21 cellular contexts compared by ENCODE assay signal in genomic region chr12:100703868-100704267, GRCh38.
DNase-seq lines count a peak whose midpoint lies in the region; ATAC-seq, FAIRE-seq and TF ChIP-seq lines count a peak whose summit lies in the region.
"Had no signal": no experiment of that assay in that cellular context is flagged by ENCODE, and none has a peak within 500 bp of the region (broad histone marks: within the 10 kb centered on the region; RNA-seq: fewer than 3 reads in every experiment).

No MANE protein-coding gene starts in this region.

- no peaks in the 10 kb centered on the region for H3K79me1 ChIP-seq in H1 (ENCODE audit: low read depth, low read length)

- CTCF ChIA-PET in HEK293 (lab: Yijun Ruan, JAX) (interaction anchor here (0.5 to 1.8 kb wide), 2 partner anchors 32 to 514 kb away, joined by 4 to 7 read pairs; no protein-coding TSS in a partner anchor), K562 (lab: Yijun Ruan, JAX; ENCODE audit: low intra/inter-chr PET ratio) (no interaction called here), H1 (lab: Charles Lee; ENCODE audit: partially characterized antibody) (interaction anchor here (5.1 kb wide), 1 partner anchor 31 kb away, joined by 29 read pairs; no protein-coding TSS in a partner anchor)

- H3K36me3 ChIP-seq in HEK293 (ENCODE audit: control insufficient read depth in 2 of 2, insufficient read depth in 1 of 2, low read length in 2 of 2), result no peaks in the 10 kb centered on the region
- H3K36me3 ChIP-seq in K562 (ENCODE audit: control insufficient read depth, insufficient read depth, low read length), result no peaks in the 10 kb centered on the region
- no peaks in the 10 kb centered on the region for H3K36me3 ChIP-seq in H1 (ENCODE audit: control insufficient read depth in 2 of 4, insufficient read depth in 4 of 4, low read length in 3 of 4)
- H3K36me3 ChIP-seq: BLaER1 treated with 17β-estradiol and CSF1 and Interleukin-3, amounts not matched to agents 10 nM and 100 nM had no signal

- H3K4me3 ChIP-seq in HEK293 (ENCODE audit: low read depth, low read length) (no peak overlapping the region), K562 (no peak overlapping the region), H1 (ENCODE audit: extremely low read depth in 1 of 4, insufficient read depth in 2 of 4, low read depth in 3 of 4, low read length in 4 of 4) (no peak overlapping the region)
- H3K4me3 ChIP-seq: A549; BLaER1 treated with 17β-estradiol and CSF1 and Interleukin-3, amounts not matched to agents 10 nM and 100 nM had no signal

- H3K56ac ChIP-seq in H1 (replicated peaks; ENCODE audit: insufficient read length, low read depth, low read length), result no peak overlapping the region

- TF ChIP-seq RAD21 in K562 (CRISPR knock-in tag; conservative IDR thresholded peaks at IDR 0.05 in 1 of 2, IDR thresholded peaks at IDR 0.05 in 1 of 2) (no peak), H1 (IDR thresholded peaks at IDR 0.05 in 1 of 2, conservative IDR thresholded peaks at IDR 0.05 in 1 of 2; ENCODE audit: low read depth in 2 of 2, low read length in 2 of 2) (no peak)

- H2AK5ac ChIP-seq in H1 (ENCODE audit: low read depth, low read length), result no peak overlapping the region

- 0% methylated on average over 2 of the region's 2 CpGs for WGBS in K562 (ENCODE audit: insufficient coverage, low coverage, missing lambda C conversion rate)
- 81% methylated on average over 2 of the region's 2 CpGs; no CpG with 5 or more reads in 1 of the 2 experiments for WGBS in H1 (ENCODE audit: extremely low coverage in 1 of 2, insufficient coverage in 1 of 2, insufficient read length in 1 of 2, insufficient replicate concordance in 2 of 2, low coverage in 1 of 2, low lambda C conversion rate in 2 of 2, missing lambda C conversion rate in 1 of 2), 2 experiments

- ATAC-seq in K562, result no peak
- ATAC-seq: A549; CD8-positive, alpha-beta T cell had no signal

- TF ChIP-seq POLR2A in K562 (conservative IDR thresholded peaks at IDR 0.05) (no peak), H1 (IDR thresholded peaks at IDR 0.05; ENCODE audit: control extremely low read depth in 1 of 2, low read depth in 2 of 2, low read length in 2 of 2) (no peak)

- no peak overlapping the region for H3K18ac ChIP-seq in H1 (ENCODE audit: extremely low read depth, low read length)

- H4K20me1 ChIP-seq in K562 (replicated peaks; ENCODE audit: control insufficient read depth, insufficient read depth, low read length), result no peaks in the 10 kb centered on the region
- H4K20me1 ChIP-seq in H1 (replicated peaks in 1 of 2; ENCODE audit: control insufficient read depth in 1 of 2, insufficient read depth in 2 of 2, low read length in 2 of 2), result no peaks in the 10 kb centered on the region
- H4K20me1 ChIP-seq: BLaER1 treated with 17β-estradiol and CSF1 and Interleukin-3, amounts not matched to agents 10 nM and 100 nM had no signal

- H3K9ac ChIP-seq in K562 (ENCODE audit: insufficient read depth in 1 of 2, low read depth in 2 of 2, low read length in 2 of 2), result no peak overlapping the region
- H3K9ac ChIP-seq in H1 (replicated peaks in 1 of 4; ENCODE audit: extremely low read depth in 1 of 4, low read depth in 3 of 4, low read length in 3 of 4), result no peak overlapping the region
- H3K9ac ChIP-seq: BLaER1 treated with 17β-estradiol and CSF1 and Interleukin-3, amounts not matched to agents 10 nM and 100 nM had no signal

- H3K79me2 ChIP-seq in K562 (ENCODE audit: control insufficient read depth, insufficient read depth, low read length), result no peaks in the 10 kb centered on the region
- no peaks in the 10 kb centered on the region for H3K79me2 ChIP-seq in H1 (ENCODE audit: control insufficient read depth in 1 of 2, insufficient read depth in 2 of 2, low read length in 2 of 2)

- H3K23me2 ChIP-seq in H1 (ENCODE audit: low read depth, low read length), result no peaks in the 10 kb centered on the region

- H2AFZ ChIP-seq in K562 (ENCODE audit: low read depth, low read length), result no peak overlapping the region
- 0 out of 2 replicates have a peak overlapping the region, but pooled peaks have one; percentile 59 for H2AFZ ChIP-seq in H1 (ENCODE audit: low read length)

- H4K5ac ChIP-seq in H1 (ENCODE audit: insufficient read length, low read depth, low read length), result no peak overlapping the region

- no peak overlapping the region for H2BK15ac ChIP-seq in H1 (ENCODE audit: low read length)

- intact Hi-C loops in K562 (cut with micrococcal nuclease), result no loop called here

- no peak overlapping the region for H2BK120ac ChIP-seq in H1 (replicated peaks; ENCODE audit: low read depth, low read length)

- H3K27ac ChIP-seq in HEK293 (ENCODE audit: extremely low read depth, low read depth, low read length) (no peak overlapping the region), K562 (ENCODE audit: extremely low read depth, low read depth, low read length) (no peak overlapping the region), H1 (ENCODE audit: low read depth, low read length) (no peak overlapping the region)
- H3K27ac ChIP-seq: A549; BLaER1 treated with 17β-estradiol and CSF1 and Interleukin-3, amounts not matched to agents 10 nM and 100 nM; C4-2B had no signal

- in situ Hi-C loops in K562 (cut with MboI), result no loop called here

- TF ChIP-seq EP300 in K562 (IDR thresholded peaks at IDR 0.05; ENCODE audit: low read length) (no peak), H1 (IDR thresholded peaks at IDR 0.05; ENCODE audit: borderline replicate concordance in 1 of 2, low read depth in 2 of 2, low read length in 2 of 2) (no peak)

- FAIRE-seq in K562 (lab: Jason Lieb, UNC) (no peak), H1 (lab: Jason Lieb, UNC) (no peak)
- FAIRE-seq: A549, D721Med, G401.6, GM12891, GM19239 had no signal

- POLR2A ChIA-PET in HEK293 (lab: Yijun Ruan, JAX), result no interaction called here
- POLR2A ChIA-PET in K562 (lab: Yijun Ruan, JAX), result no interaction called here
- POLR2A ChIA-PET in H1 (lab: Charles Lee; ENCODE audit: partially characterized antibody), result no interaction called here

- no peak overlapping the region for H3K4me2 ChIP-seq in K562 (ENCODE audit: insufficient read depth, low read length)
- H3K4me2 ChIP-seq in H1 (ENCODE audit: insufficient read depth in 1 of 2, low read depth in 2 of 2, low read length in 2 of 2), result no peak overlapping the region
- H3K4me2 ChIP-seq: A549; BLaER1 treated with 17β-estradiol and CSF1 and Interleukin-3, amounts not matched to agents 10 nM and 100 nM had no signal

- H2BK20ac ChIP-seq in H1 (ENCODE audit: low read length), result no peak overlapping the region

- no peaks in the 10 kb centered on the region for H3K9me3 ChIP-seq in HEK293 (ENCODE audit: control insufficient read depth, insufficient read depth, low read depth, low read length)
- H3K9me3 ChIP-seq in K562 (replicated peaks; ENCODE audit: control insufficient read depth, insufficient read depth, low read depth, low read length), result no peaks in the 10 kb centered on the region
- H3K9me3 ChIP-seq in H1 (ENCODE audit: insufficient read depth in 2 of 2, low read depth in 1 of 2, low read length in 1 of 2), result no peaks in the 10 kb centered on the region
- H3K9me3 ChIP-seq: A549; BLaER1 treated with 17β-estradiol and CSF1 and Interleukin-3, amounts not matched to agents 10 nM and 100 nM; Caco-2 had no signal

- no peak overlapping the region for H2BK12ac ChIP-seq in H1 (ENCODE audit: low read depth, low read length)

- H4K91ac ChIP-seq in H1 (replicated peaks; ENCODE audit: insufficient read length, low read length), result no peak overlapping the region

- TF ChIP-seq CTCF in HEK293 (tag by site-specific recombination; IDR thresholded peaks at IDR 0.05), result no peak
- TF ChIP-seq CTCF in K562 (IDR thresholded peaks at IDR 0.05 in 2 of 3, conservative IDR thresholded peaks at IDR 0.05 in 1 of 3; ENCODE audit: insufficient read depth in 2 of 3, low read depth in 1 of 3, low read length in 3 of 3), result no peak
- TF ChIP-seq CTCF in H1 (IDR thresholded peaks at IDR 0.05; ENCODE audit: control extremely low read depth in 1 of 3, insufficient read depth in 1 of 3, low read depth in 1 of 3, low read length in 3 of 3), result no peak

- H3K14ac ChIP-seq in H1 (ENCODE audit: insufficient read length), result no peak overlapping the region

- H4K8ac ChIP-seq in H1 (ENCODE audit: extremely low read depth, insufficient read depth, low read length), result no peak overlapping the region

- DNase-seq in K562 (ENCODE audit: extremely low read depth in 1 of 4, low spot score in 3 of 4) (no peak), H1 (ENCODE audit: low read depth in 1 of 2, low spot score in 2 of 2) (no peak), A172 (ENCODE audit: low spot score) (no peak), NCI-H2029 (lab: John Stamatoyannopoulos, UW) (no peak)
- no peak for DNase-seq in activated CD8-positive, alpha-beta memory T cell treated with anti-CD3 and anti-CD28 coated beads, Interleukin-2, amount 50 U/mL, for 4 hours
- DNase-seq: 8988T; AML-193; Caco-2; Calu3; CD4-positive, alpha-beta T cell; CD8-positive, alpha-beta T cell; DMS79 treated with DMSO at 0.1 percent for 48 hours; GF-D8 had no signal

- no peaks in the 10 kb centered on the region for H3K4me1 ChIP-seq in HEK293 (ENCODE audit: control insufficient read depth, insufficient read depth, low read length)
- no peaks in the 10 kb centered on the region for H3K4me1 ChIP-seq in K562 (replicated peaks in 1 of 2; ENCODE audit: control insufficient read depth in 2 of 2, insufficient read depth in 2 of 2, low read length in 2 of 2)
- peaks cover 0 to 4% (median 0%) of the 10 kb centered on the region in 4 experiments; a peak in 2 of 7 replicates for H3K4me1 ChIP-seq in H1 (replicated peaks in 1 of 4; ENCODE audit: control insufficient read depth in 3 of 4, insufficient read depth in 4 of 4, low read length in 3 of 4)
- H3K4me1 ChIP-seq: A549, Caco-2 had no signal

- no peaks in the 10 kb centered on the region for H3K27me3 ChIP-seq in K562 (ENCODE audit: control insufficient read depth in 2 of 2, insufficient read depth in 2 of 2, low read length in 2 of 2)
- no peaks in the 10 kb centered on the region for H3K27me3 ChIP-seq in H1 (replicated peaks in 1 of 4; ENCODE audit: control insufficient read depth in 3 of 4, extremely low read depth in 1 of 4, insufficient read depth in 3 of 4, low read length in 3 of 4)
- H3K27me3 ChIP-seq: BLaER1 treated with 17β-estradiol and CSF1 and Interleukin-3, amounts not matched to agents 10 nM and 100 nM had no signal

- H3K9me1 ChIP-seq in K562 (ENCODE audit: control insufficient read depth, insufficient read depth, low read length), result no peaks in the 10 kb centered on the region

- no peak overlapping the region for H2BK5ac ChIP-seq in H1 (ENCODE audit: low read depth, low read length)

- no TSS peak for BruUV-seq in K562 (replicated peaks; lab: Mats Ljungman, UMichigan)

- H3K23ac ChIP-seq in H1 (ENCODE audit: insufficient read length), result no peak overlapping the region

- no peak overlapping the region for H3K4ac ChIP-seq in H1 (replicated peaks; ENCODE audit: insufficient read length, low read depth, low read length)

TF ChIP-seq in HEK293, 187 proteins besides CTCF, POLR2A, EP300 and RAD21 (continues in another document):
- TF ChIP-seq ZNF776 (tag by site-specific recombination; IDR thresholded peaks at IDR 0.05; ENCODE audit: borderline replicate concordance), result no peak

Comparison
In these comparisons a context has a peak if more than half of its experiments do, and no peak if none do; other contexts are left out.
1. Of the 44 proteins assayed by ChIP-seq in both K562 and HEK293: peak only in K562: none; only in HEK293: none; in both: ZBTB17; in neither: 43.